In the genomic region with DNA sequence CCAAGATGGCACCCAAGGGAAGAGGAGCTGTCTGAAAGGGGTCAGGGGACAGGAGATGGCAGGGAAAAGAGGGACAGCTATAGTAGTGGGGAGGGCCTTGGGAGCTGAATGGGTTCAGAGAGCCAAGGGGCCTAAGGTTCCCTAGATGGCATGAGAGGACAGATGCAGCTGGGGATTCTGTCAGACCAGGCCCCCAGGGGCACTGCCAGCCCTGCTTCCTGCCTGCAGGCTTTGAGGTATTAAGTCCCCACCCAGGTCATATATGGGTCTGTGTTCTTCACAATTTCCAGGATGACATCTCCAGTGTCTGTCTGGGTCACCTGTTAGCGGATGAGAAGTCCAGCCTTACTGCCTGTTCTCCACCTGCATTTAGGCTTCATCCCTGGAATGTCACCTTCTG, we compare ENCODE assay signal across 12 cellular contexts. TPM values are rescaled to one million over a fixed set of nuclear protein-coding genes. Genes with fewer than 3 reads are reported as not detected.
DNase-seq lines count a peak whose midpoint lies in the region; FAIRE-seq and TF ChIP-seq lines count a peak whose summit lies in the region.
"Had no signal": no experiment of that assay in that cellular context is flagged by ENCODE, and none has a peak within 500 bp of the region (broad histone marks: within the 10 kb centered on the region; RNA-seq: fewer than 3 reads in every experiment).

No MANE protein-coding gene starts in this region.

- H3K9me3 ChIP-seq in BLaER1 treated with 17β-estradiol and CSF1 and Interleukin-3, amounts not matched to agents 10 nM and 100 nM (replicated peaks in 1 of 11) = peaks cover 0 to 20% (median 0%) of the 10 kb centered on the region in 11 experiments; a peak in 3 of 22 replicates
- H3K9me3 ChIP-seq in transverse colon = no peaks in the 10 kb centered on the region
- H3K9me3 ChIP-seq: BE2C had no signal

- no peak overlapping the region for H3K4me3 ChIP-seq in BLaER1 treated with 17β-estradiol and CSF1 and Interleukin-3, amounts not matched to agents 10 nM and 100 nM
- no peak overlapping the region for H3K4me3 ChIP-seq in transverse colon

- no peak overlapping the region for H3K4me3 Mint-ChIP-seq in dendritic cell treated with granulocyte-macrophage colony-stimulating factor and Interleukin-4, amounts not matched to agents 40 ng/mL and 50 ng/mL, for 4 days

- in situ Hi-C loops in transverse colon (cut with MboI; ENCODE audit: low pct_ligation_motif_present in 1 of 4, low pct_unique_long_range_greater_than_20kb in 1 of 4, low sequenced_read_pairs in 3 of 4) = no loop called here

- H3K36me3 Mint-ChIP-seq in dendritic cell treated with granulocyte-macrophage colony-stimulating factor and Interleukin-4, amounts not matched to agents 40 ng/mL and 50 ng/mL, for 4 days (ENCODE audit: low read depth) = no peaks in the 10 kb centered on the region

- peak; percentile 0 for DNase-seq in GM12892 (ENCODE audit: insufficient read length)
- no peak for DNase-seq in transverse colon
- DNase-seq in stimulated activated CD4-positive, alpha-beta T cell treated with anti-CD3 and anti-CD28 coated beads, Interleukin-2, amount 100 ng/mL, for 48 hours = no peak
- no peak for DNase-seq in activated effector memory CD4-positive, alpha-beta T cell treated with Interleukin-2 at 50 U/mL for 16 hours
- no peak for DNase-seq in iPS-NIHi11 (ENCODE audit: low spot score)
- DNase-seq: BE2C, NCI-H1105 treated with DMSO at 0.1 percent for 48 hours, NCI-H187 treated with DMSO at 0.1 percent for 48 hours, NCI-H748 treated with DMSO at 0.1 percent for 48 hours had no signal

- H3K27me3 Mint-ChIP-seq in dendritic cell treated with granulocyte-macrophage colony-stimulating factor and Interleukin-4, amounts not matched to agents 40 ng/mL and 50 ng/mL, for 4 days = peaks cover 16% of the 10 kb centered on the region

- intact Hi-C loops in dendritic cell treated with granulocyte-macrophage colony-stimulating factor and Interleukin-4, amounts not matched to agents 40 ng/mL and 50 ng/mL, for 4 days (cut with micrococcal nuclease) = no loop called here
- intact Hi-C loops in transverse colon (cut with DNase I; ENCODE audit: low total_unique reads) = no loop called here

- no peak overlapping the region for H3K9ac ChIP-seq in BLaER1 treated with 17β-estradiol and CSF1 and Interleukin-3, amounts not matched to agents 10 nM and 100 nM

- peaks cover 49% of the 10 kb centered on the region for H3K4me1 Mint-ChIP-seq in dendritic cell treated with granulocyte-macrophage colony-stimulating factor and Interleukin-4, amounts not matched to agents 40 ng/mL and 50 ng/mL, for 4 days (ENCODE audit: low read depth)

- peak overlapping the region; percentile 47 to 96 (median 63); a peak in 19 of 22 replicates for H3K4me2 ChIP-seq in BLaER1 treated with 17β-estradiol and CSF1 and Interleukin-3, amounts not matched to agents 10 nM and 100 nM

- TF ChIP-seq POLR2A in GM12892 (IDR thresholded peaks at IDR 0.05; ENCODE audit: low read depth, low read length) (no peak), transverse colon (IDR thresholded peaks at IDR 0.05) (no peak)

- 93% methylated on average over 1 of the region's 1 CpG; no CpG with 5 or more reads in 1 of the 2 donors for WGBS in transverse colon (ENCODE audit: low coverage in 1 of 2), 2 donors

- TF ChIP-seq EP300 in transverse colon (IDR thresholded peaks at IDR 0.05; ENCODE audit: low read depth) = no peak

- no peak for TF ChIP-seq CTCF in transverse colon (IDR thresholded peaks at IDR 0.05)

- peak overlapping the region; percentile 14 for H3K27ac Mint-ChIP-seq in dendritic cell treated with granulocyte-macrophage colony-stimulating factor and Interleukin-4, amounts not matched to agents 40 ng/mL and 50 ng/mL, for 4 days

- no peak overlapping the region for H3K27ac ChIP-seq in BLaER1 treated with 17β-estradiol and CSF1 and Interleukin-3, amounts not matched to agents 10 nM and 100 nM
- peak overlapping the region; percentile 44 to 71 (median 63) for H3K27ac ChIP-seq in transverse colon

- H3K9me3 Mint-ChIP-seq in dendritic cell treated with granulocyte-macrophage colony-stimulating factor and Interleukin-4, amounts not matched to agents 40 ng/mL and 50 ng/mL, for 4 days = no peaks in the 10 kb centered on the region

- FAIRE-seq in GM12892 (lab: Jason Lieb, UNC) = no peak

- peaks cover 0 to 2% (median under 1%) of the 10 kb centered on the region in 11 experiments; a peak in 5 of 22 replicates for H3K27me3 ChIP-seq in BLaER1 treated with 17β-estradiol and CSF1 and Interleukin-3, amounts not matched to agents 10 nM and 100 nM
- no peaks in the 10 kb centered on the region for H3K27me3 ChIP-seq in transverse colon
- H3K27me3 ChIP-seq: BE2C had no signal

- H3K36me3 ChIP-seq in BLaER1 treated with 17β-estradiol and CSF1 and Interleukin-3, amounts not matched to agents 10 nM and 100 nM = no peaks in the 10 kb centered on the region
- no peaks in the 10 kb centered on the region for H3K36me3 ChIP-seq in transverse colon
- H3K36me3 ChIP-seq: BE2C had no signal

- no peaks in the 10 kb centered on the region; a peak in 2 of 22 replicates for H4K20me1 ChIP-seq in BLaER1 treated with 17β-estradiol and CSF1 and Interleukin-3, amounts not matched to agents 10 nM and 100 nM

- peaks cover 56 to 73% (median 63%) of the 10 kb centered on the region in 10 experiments for H3K4me1 ChIP-seq in BLaER1 treated with 17β-estradiol and CSF1 and Interleukin-3, amounts not matched to agents 10 nM and 100 nM
- peaks cover 3 to 42% (median 22%) of the 10 kb centered on the region in 4 donors for H3K4me1 ChIP-seq in transverse colon

RNA-seq across cellular contexts. Expression of gene NEURL1, which starts 56.7 kb away (rescaled TPM):
- polyA plus RNA-seq in GM12892 (2012; ENCODE audit: missing spikeins) = 0.36 TPM
- total RNA-seq in transverse colon = 100 to 1,000 TPM in 1 of 4 donors, 10 to 100 TPM in 3; 36.7 to 177 (median 55.8) TPM
- total RNA-seq: HT1080 had no signal

Comparison
In these comparisons a context has a peak if more than half of its experiments do, and no peak if none do; other contexts are left out.
1. H3K27ac ChIP-seq: peak in transverse colon (4 of 4); none in BLaER1 treated with 17β-estradiol and CSF1 and Interleukin-3, amounts not matched to agents 10 nM and 100 nM (0 of 11).